11 cellular contexts compared by ENCODE assay signal in the genomic region with DNA sequence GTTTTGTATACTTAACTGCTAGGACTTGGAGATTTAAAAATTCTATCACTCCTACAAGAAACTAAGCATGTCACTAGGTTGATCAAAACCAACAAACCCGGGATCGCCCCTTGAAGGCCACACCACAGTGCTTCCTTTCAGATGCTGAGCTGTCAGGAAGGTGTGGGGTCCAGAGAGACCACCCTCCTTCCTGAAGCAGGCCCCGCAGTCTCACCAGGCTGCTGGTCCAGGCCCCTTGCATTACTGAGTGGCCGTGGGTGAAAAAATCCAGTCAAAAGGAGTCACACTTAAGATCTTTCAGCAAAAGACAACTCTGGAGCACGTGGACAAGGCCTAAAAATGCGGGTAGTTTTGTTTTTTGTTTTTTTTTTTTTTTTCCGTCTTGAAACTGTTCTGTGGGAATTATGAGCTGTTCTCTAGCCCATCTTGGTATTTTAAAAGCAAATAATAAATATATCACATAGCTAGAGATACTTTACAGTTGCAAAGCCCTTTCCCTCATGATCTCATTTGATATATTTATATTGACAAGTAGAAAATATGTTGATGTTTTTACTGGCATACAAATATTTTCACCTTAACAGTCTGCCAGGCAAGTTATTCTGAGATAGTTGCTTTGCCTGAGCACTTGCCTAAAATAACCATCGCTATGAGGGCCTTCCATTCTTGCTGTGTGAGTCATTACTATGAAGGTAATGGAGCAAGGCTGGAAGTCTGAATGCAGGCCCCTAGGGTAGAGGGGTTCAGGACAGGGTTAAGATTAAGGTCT.
DNase-seq lines count a peak whose midpoint lies in the region; ATAC-seq and TF ChIP-seq lines count a peak whose summit lies in the region.
"Had no signal": no experiment of that assay in that cellular context is flagged by ENCODE, and none has a peak within 500 bp of the region (broad histone marks: within the 10 kb centered on the region; RNA-seq: fewer than 3 reads in every experiment).

No MANE protein-coding gene starts in this region.

- intact Hi-C loops in esophagus squamous epithelium (cut with DNase I) = no loop called here

- no peak overlapping the region for H3K27ac Mint-ChIP-seq in stimulated activated naive B cell treated with anti-CD40 and anti-IgM and Interleukin-4, amounts not matched to agents 10 μg/mL and 1 μg/mL and 100 μg/mL, for 72 hours

- peaks cover 29 to 41% of the 10 kb centered on the region in 2 donors for H3K4me1 Mint-ChIP-seq in stimulated activated naive B cell treated with anti-CD40 and anti-IgM and Interleukin-4, amounts not matched to agents 10 μg/mL and 1 μg/mL and 100 μg/mL, for 72 hours

- DNase-seq in AG08396 (ENCODE audit: low spot score) (peak; percentile 56), esophagus squamous epithelium (lab: John Stamatoyannopoulos, UW) (no peak), myocyte (ENCODE audit: low read depth) (peak; percentile 60), cortex of kidney (lab: John Stamatoyannopoulos, UW) (no peak), NCI-H446 treated with DMSO at 0.1 percent for 48 hours (lab: John Stamatoyannopoulos, UW) (no peak)
- DNase-seq in stimulated activated naive B cell treated with anti-CD40 and anti-IgM and Interleukin-4, amounts not matched to agents 10 μg/mL and 1 μg/mL and 100 μg/mL, for 72 hours = no peak
- DNase-seq: mucosa of descending colon had no signal

- no peak for ATAC-seq in HG02981 (IDR thresholded peaks at IDR 0.05; ENCODE audit: unreplicated experiment)
- no peak for ATAC-seq in stimulated activated naive B cell treated with anti-CD40 and anti-IgM and Interleukin-4, amounts not matched to agents 10 μg/mL and 1 μg/mL and 100 μg/mL, for 72 hours (replicated peaks)
- ATAC-seq: mucosa of descending colon had no signal

- H3K4me3 ChIP-seq in OCI-LY3 (ENCODE audit: low read length) (no peak overlapping the region), esophagus squamous epithelium (no peak overlapping the region)
- H3K4me3 ChIP-seq: mucosa of descending colon had no signal

- H3K27ac ChIP-seq in OCI-LY3 (ENCODE audit: low read length) (peak overlapping the region; percentile 82), esophagus squamous epithelium (peak overlapping the region in 3 of 4 donors; percentile 38 to 79 (median 53))
- H3K27ac ChIP-seq: C4-2B, VCaP had no signal

- H2AFZ ChIP-seq in OCI-LY3 (ENCODE audit: low read depth, low read length) = no peak overlapping the region

- H3K4me1 ChIP-seq in OCI-LY3 (ENCODE audit: low read length) (peaks cover 62% of the 10 kb centered on the region), esophagus squamous epithelium (peaks cover 0 to 51% (median 25%) of the 10 kb centered on the region in 3 donors)

- H3K9me3 ChIP-seq in OCI-LY3 (ENCODE audit: insufficient read depth, low read length) (no peaks in the 10 kb centered on the region), esophagus squamous epithelium (no peaks in the 10 kb centered on the region)
- H3K9me3 ChIP-seq: mucosa of descending colon had no signal

- TF ChIP-seq POLR2A in esophagus squamous epithelium (IDR thresholded peaks at IDR 0.05) = no peak

- H3K9me3 Mint-ChIP-seq in stimulated activated naive B cell treated with anti-CD40 and anti-IgM and Interleukin-4, amounts not matched to agents 10 μg/mL and 1 μg/mL and 100 μg/mL, for 72 hours = peaks cover 0 to 1% of the 10 kb centered on the region in 2 donors

- 63 to 66% methylated on average over 8 of the region's 8 CpGs for WGBS in esophagus squamous epithelium, 2 donors

- TF ChIP-seq CTCF in OCI-LY3 (IDR thresholded peaks at IDR 0.05; ENCODE audit: low read depth, low read length) (no peak), esophagus squamous epithelium (IDR thresholded peaks at IDR 0.05) (no peak)

- H3K36me3 ChIP-seq in OCI-LY3 (replicated peaks; ENCODE audit: low read depth, low read length) (peaks cover 49% of the 10 kb centered on the region), esophagus squamous epithelium (peaks cover 0 to 24% (median under 1%) of the 10 kb centered on the region in 3 donors)

- peaks cover 13% of the 10 kb centered on the region; the same call in 1 of the 2 replicates for H3K79me2 ChIP-seq in OCI-LY3 (ENCODE audit: low read length)

- no peak overlapping the region for H3K9ac ChIP-seq in OCI-LY3 (ENCODE audit: low read length)

- no peak overlapping the region for H3K4me2 ChIP-seq in OCI-LY3 (ENCODE audit: low read length)

- H4K20me1 ChIP-seq in OCI-LY3 (ENCODE audit: insufficient read depth, low read length) = no peaks in the 10 kb centered on the region

- H3K27me3 ChIP-seq in OCI-LY3 (ENCODE audit: low read depth, low read length) (no peaks in the 10 kb centered on the region), esophagus squamous epithelium (no peaks in the 10 kb centered on the region)

- peaks cover 8 to 39% of the 10 kb centered on the region in 2 donors for H3K36me3 Mint-ChIP-seq in stimulated activated naive B cell treated with anti-CD40 and anti-IgM and Interleukin-4, amounts not matched to agents 10 μg/mL and 1 μg/mL and 100 μg/mL, for 72 hours

- no peaks in the 10 kb centered on the region for H3K27me3 Mint-ChIP-seq in stimulated activated naive B cell treated with anti-CD40 and anti-IgM and Interleukin-4, amounts not matched to agents 10 μg/mL and 1 μg/mL and 100 μg/mL, for 72 hours

- no peak overlapping the region for H3K4me3 Mint-ChIP-seq in stimulated activated naive B cell treated with anti-CD40 and anti-IgM and Interleukin-4, amounts not matched to agents 10 μg/mL and 1 μg/mL and 100 μg/mL, for 72 hours

Comparison
In these comparisons a context has a peak if more than half of its experiments do, and no peak if none do; other contexts are left out.
1. DNase-seq: peak in AG08396 (single experiment) and myocyte (single experiment); none in esophagus squamous epithelium (single experiment), stimulated activated naive B cell treated with anti-CD40 and anti-IgM and Interleukin-4, amounts not matched to agents 10 μg/mL and 1 μg/mL and 100 μg/mL, for 72 hours (single experiment), cortex of kidney (single experiment) and NCI-H446 treated with DMSO at 0.1 percent for 48 hours (single experiment).